Comparison of ENCODE assay signal across 14 cellular contexts in genomic region chr21:36704281-36704957, GRCh38. TPM values are rescaled to one million over a fixed set of nuclear protein-coding genes. Genes with fewer than 3 reads are reported as not detected.
DNase-seq lines count a peak whose midpoint lies in the region; TF ChIP-seq lines count a peak whose summit lies in the region.
"Had no signal": no experiment of that assay in that cellular context is flagged by ENCODE, and none has a peak within 500 bp of the region (broad histone marks: within the 10 kb centered on the region; RNA-seq: fewer than 3 reads in every experiment).

No MANE protein-coding gene starts in this region.

- in situ Hi-C loops in GM13977 (cut with MboI; ENCODE audit: low pct_unique_long_range_greater_than_20kb, low sequenced_read_pairs, unreplicated experiment) (no loop called here), KBM-7 (cut with MboI; ENCODE audit: low pct_unique_long_range_greater_than_20kb, low sequenced_read_pairs) (no loop called here)

- H3K9me2 ChIP-seq in neural cell (ENCODE audit: insufficient read depth, low read length), result no peaks in the 10 kb centered on the region

- TF ChIP-seq CTCF in GM13977 (IDR thresholded peaks at IDR 0.05; ENCODE audit: extremely low read depth, insufficient read depth, missing control alignments) (no peak), neural cell (IDR thresholded peaks at IDR 0.05; ENCODE audit: poor library complexity, severe bottlenecking) (no peak)

- no peak overlapping the region for H3K4me3 ChIP-seq in duodenal mucosa (ENCODE audit: low read depth in 1 of 2, low read length in 2 of 2)
- H3K4me3 ChIP-seq in neural cell (ENCODE audit: low read length), result no peak overlapping the region

- DNase-seq in AG20443 (ENCODE audit: low spot score) (peak; percentile 16), GM13977 (ENCODE audit: low spot score) (peak; percentile 52), NCI-H748 (lab: John Stamatoyannopoulos, UW; ENCODE audit: unreplicated experiment) (no peak), KBM-7 (no peak), cortex of kidney (lab: John Stamatoyannopoulos, UW) (no peak), HT-29 (ENCODE audit: low spot score) (no peak)
- DNase-seq: GDM1 had no signal

- H3K9ac ChIP-seq in duodenal mucosa (ENCODE audit: low read depth in 1 of 2, low read length in 2 of 2), result no peak overlapping the region
- no peak overlapping the region for H3K9ac ChIP-seq in neural cell (ENCODE audit: low read length)

- no peak overlapping the region for H2AFZ ChIP-seq in neural cell (ENCODE audit: low read depth, low read length)

- no peaks in the 10 kb centered on the region for H3K79me2 ChIP-seq in neural cell (replicated peaks; ENCODE audit: insufficient read depth, low read length)

- H3K9me3 ChIP-seq in duodenal mucosa (ENCODE audit: control insufficient read depth in 1 of 2, low read length in 2 of 2), result no peaks in the 10 kb centered on the region
- H3K9me3 ChIP-seq in neural cell (ENCODE audit: low read length), result no peaks in the 10 kb centered on the region

- TF ChIP-seq RAD21 in neural cell (conservative IDR thresholded peaks at IDR 0.05), result no peak

- no peak overlapping the region for H3K4me2 ChIP-seq in neural cell (ENCODE audit: low read length)

- H3K27me3 ChIP-seq in duodenal mucosa (ENCODE audit: control insufficient read depth in 1 of 2, insufficient read depth in 2 of 2, low read length in 2 of 2), result peaks cover 98 to 99% of the 10 kb centered on the region in 2 donors
- peaks cover 100% of the 10 kb centered on the region for H3K27me3 ChIP-seq in neural cell (ENCODE audit: insufficient read depth, low read depth, low read length)

- H3K4me1 ChIP-seq in duodenal mucosa (ENCODE audit: control insufficient read depth in 1 of 2, insufficient read depth in 2 of 2, low read length in 2 of 2), result peaks cover 18 to 28% of the 10 kb centered on the region in 2 donors

- H4K20me1 ChIP-seq in neural cell (ENCODE audit: insufficient read depth), result no peaks in the 10 kb centered on the region

- H3K36me3 ChIP-seq in duodenal mucosa (ENCODE audit: control insufficient read depth in 1 of 2, insufficient read depth in 2 of 2, low read length in 2 of 2), result no peaks in the 10 kb centered on the region
- H3K36me3 ChIP-seq in neural cell (ENCODE audit: insufficient read depth, low read length), result no peaks in the 10 kb centered on the region

- TF ChIP-seq EP300 in neural cell (conservative IDR thresholded peaks at IDR 0.05; ENCODE audit: poor library complexity, severe bottlenecking), result no peak

- peak overlapping the region; percentile 10 for H3K27ac ChIP-seq in duodenal mucosa (ENCODE audit: low read depth, low read length)
- H3K27ac ChIP-seq in neural cell (ENCODE audit: low read length), result no peak overlapping the region

- H3F3A ChIP-seq in neural cell (ENCODE audit: insufficient read depth, low read length, poor library complexity, severe bottlenecking), result no peaks in the 10 kb centered on the region

TF ChIP-seq in neural cell, 6 proteins besides CTCF, POLR2A, EP300 and RAD21:
- peak; percentile 85 for TF ChIP-seq EZH2 (IDR thresholded peaks at IDR 0.05; ENCODE audit: borderline replicate concordance, insufficient read depth, low read length, poor library complexity, severe bottlenecking)
- no peak for TF ChIP-seq REST (IDR thresholded peaks at IDR 0.05; ENCODE audit: borderline replicate concordance)
- peak; percentile 47 for TF ChIP-seq POLR2AphosphoS5 (IDR thresholded peaks at IDR 0.05)
- no peak for TF ChIP-seq SMC3 (conservative IDR thresholded peaks at IDR 0.05; ENCODE audit: poor library complexity)

RNA-seq across cellular contexts. Expression of gene SIM2, which starts 5.5 kb away (rescaled TPM):
- 0.08 TPM in 1 of 2 replicates, not detected in the other for polyA plus RNA-seq in neural cell
- polyA minus RNA-seq in neural cell, result not detected in 2 replicates
- total RNA-seq in HT-29 (2014; rRNA removed; shearing (Covaris generic)), result 9.9 and 11.4 TPM in 2 replicates
- total RNA-seq: activated CD8-positive, alpha-beta memory T cell treated with anti-CD3 and anti-CD28 coated beads for 36 hours; fibroblast of villous mesenchyme; right cardiac atrium; subcutaneous adipose tissue had no signal
- polyA plus RNA-seq: CD14-positive monocyte, right cardiac atrium had no signal

Comparison
In these comparisons a context has a peak if more than half of its experiments do, and no peak if none do; other contexts are left out.
1. DNase-seq: peak in AG20443 (single experiment) and GM13977 (single experiment); none in NCI-H748 (single experiment), KBM-7 (single experiment), cortex of kidney (single experiment) and HT-29 (single experiment).